Comparison of ENCODE assay signal across 16 cellular contexts in genomic region chr9:6229604-6230003, GRCh38. TPM values are rescaled to one million over a fixed set of nuclear protein-coding genes. Genes with fewer than 3 reads are reported as not detected.
DNase-seq lines count a peak whose midpoint lies in the region; ATAC-seq and TF ChIP-seq lines count a peak whose summit lies in the region.
"Had no signal": no experiment of that assay in that cellular context is flagged by ENCODE, and none has a peak within 500 bp of the region (broad histone marks: within the 10 kb centered on the region; RNA-seq: fewer than 3 reads in every experiment).

No MANE protein-coding gene starts in this region.

- peaks cover 0 to 3% (median 0%) of the 10 kb centered on the region in 11 donors for H3K9me3 Mint-ChIP-seq in naive thymus-derived CD4-positive, alpha-beta T cell
- H3K9me3 Mint-ChIP-seq: activated CD4-positive, alpha-beta memory T cell treated with anti-CD3 and anti-CD28 coated beads, Interleukin-2, amount 10 ng/mL, durations not matched to agents 7 days and 5 days had no signal

- no peak for ATAC-seq in Right ventricle myocardium inferior
- no peak for ATAC-seq in HG02571 (IDR thresholded peaks at IDR 0.05; ENCODE audit: unreplicated experiment)
- ATAC-seq in HG03342 (IDR thresholded peaks at IDR 0.05; ENCODE audit: unreplicated experiment): no peak
- no peak for ATAC-seq in naive thymus-derived CD4-positive, alpha-beta T cell
- ATAC-seq in HG03520 (IDR thresholded peaks at IDR 0.05; ENCODE audit: unreplicated experiment): no peak
- ATAC-seq: left lobe of liver, Panc1 had no signal

- H3K4me1 Mint-ChIP-seq in naive thymus-derived CD4-positive, alpha-beta T cell: no peaks in the 10 kb centered on the region
- H3K4me1 Mint-ChIP-seq: activated CD4-positive, alpha-beta memory T cell treated with anti-CD3 and anti-CD28 coated beads, Interleukin-2, amount 10 ng/mL, durations not matched to agents 7 days and 5 days had no signal

- H3K9me3 ChIP-seq in left ventricle myocardium inferior (replicated peaks) (no peaks in the 10 kb centered on the region), adipocyte (ENCODE audit: control insufficient read depth, low read length) (no peaks in the 10 kb centered on the region), hepatocyte (ENCODE audit: low read depth) (no peaks in the 10 kb centered on the region)
- no peaks in the 10 kb centered on the region for H3K9me3 ChIP-seq in naive thymus-derived CD4-positive, alpha-beta T cell (ENCODE audit: control insufficient read depth in 2 of 3, low read length in 3 of 3)
- H3K9me3 ChIP-seq: heart right ventricle had no signal

- H3K4me3 Mint-ChIP-seq in naive thymus-derived CD4-positive, alpha-beta T cell: no peak overlapping the region
- H3K4me3 Mint-ChIP-seq: activated CD4-positive, alpha-beta memory T cell treated with anti-CD3 and anti-CD28 coated beads, Interleukin-2, amount 10 ng/mL, durations not matched to agents 7 days and 5 days had no signal

- H3K27me3 Mint-ChIP-seq in naive thymus-derived CD4-positive, alpha-beta T cell: peaks cover 9 to 28% (median 12%) of the 10 kb centered on the region in 5 donors

- peaks cover 72% of the 10 kb centered on the region for H3K4me1 ChIP-seq in left ventricle myocardium inferior
- peaks cover 35% of the 10 kb centered on the region for H3K4me1 ChIP-seq in adipocyte (ENCODE audit: control insufficient read depth, insufficient read depth, low read length)
- peaks cover 11% of the 10 kb centered on the region for H3K4me1 ChIP-seq in hepatocyte (ENCODE audit: insufficient read depth)
- no peaks in the 10 kb centered on the region for H3K4me1 ChIP-seq in naive thymus-derived CD4-positive, alpha-beta T cell (ENCODE audit: control insufficient read depth in 2 of 2, insufficient read depth in 2 of 2, low read length in 2 of 2)

- peak overlapping the region; percentile 47 for H3K27ac ChIP-seq in left ventricle myocardium inferior (replicated peaks)
- H3K27ac ChIP-seq in hepatocyte: peak overlapping the region; percentile 70
- no peak overlapping the region for H3K27ac ChIP-seq in naive thymus-derived CD4-positive, alpha-beta T cell (ENCODE audit: low read depth, low read length)

- H3K4me3 ChIP-seq in left ventricle myocardium inferior: no peak overlapping the region
- H3K4me3 ChIP-seq in adipocyte (ENCODE audit: low read length): peak overlapping the region; percentile 37
- no peak overlapping the region for H3K4me3 ChIP-seq in hepatocyte
- H3K4me3 ChIP-seq in naive thymus-derived CD4-positive, alpha-beta T cell (ENCODE audit: low read length): no peak overlapping the region
- H3K4me3 ChIP-seq: heart right ventricle had no signal

- H3K9me2 ChIP-seq in hepatocyte (replicated peaks; ENCODE audit: insufficient read depth): no peaks in the 10 kb centered on the region

- POLR2A ChIA-PET in naive thymus-derived CD4-positive, alpha-beta T cell (lab: Charles Lee): no interaction called here

- no peak overlapping the region for H3K27ac Mint-ChIP-seq in naive thymus-derived CD4-positive, alpha-beta T cell
- H3K27ac Mint-ChIP-seq: activated CD4-positive, alpha-beta memory T cell treated with anti-CD3 and anti-CD28 coated beads, Interleukin-2, amount 10 ng/mL, durations not matched to agents 7 days and 5 days had no signal

- no peak overlapping the region for H2AFZ ChIP-seq in hepatocyte

- H4K20me1 ChIP-seq in hepatocyte (ENCODE audit: insufficient read depth, poor library complexity, severe bottlenecking): no peaks in the 10 kb centered on the region

- TF ChIP-seq CTCF in left ventricle myocardium inferior (IDR thresholded peaks at IDR 0.05; ENCODE audit: borderline replicate concordance) (no peak), hepatocyte (IDR thresholded peaks at IDR 0.05; ENCODE audit: poor library complexity) (no peak)

- no peaks in the 10 kb centered on the region for H3K27me3 ChIP-seq in left ventricle myocardium inferior (ENCODE audit: low read depth)
- no peaks in the 10 kb centered on the region for H3K27me3 ChIP-seq in adipocyte (replicated peaks; ENCODE audit: control insufficient read depth, insufficient read depth, low read length)
- no peaks in the 10 kb centered on the region for H3K27me3 ChIP-seq in hepatocyte
- no peaks in the 10 kb centered on the region for H3K27me3 ChIP-seq in naive thymus-derived CD4-positive, alpha-beta T cell (ENCODE audit: control insufficient read depth in 2 of 2, insufficient read depth in 2 of 2, low read length in 2 of 2)
- H3K27me3 ChIP-seq: heart right ventricle had no signal

- WGBS in hepatocyte (ENCODE audit: low lambda C conversion rate, missing lambda C conversion rate): 55% methylated on average over 1 of the region's 1 CpG

- CTCF ChIA-PET in naive thymus-derived CD4-positive, alpha-beta T cell (lab: Charles Lee): no interaction called here

- H3K79me2 ChIP-seq in hepatocyte: no peaks in the 10 kb centered on the region

- H3K36me3 Mint-ChIP-seq in naive thymus-derived CD4-positive, alpha-beta T cell: no peaks in the 10 kb centered on the region

- no peak overlapping the region for H3K9ac ChIP-seq in adipocyte (ENCODE audit: low read length)

- no peaks in the 10 kb centered on the region for H3K36me3 ChIP-seq in left ventricle myocardium inferior
- no peaks in the 10 kb centered on the region for H3K36me3 ChIP-seq in adipocyte (ENCODE audit: control insufficient read depth, insufficient read depth, low read length, severe bottlenecking)
- no peaks in the 10 kb centered on the region for H3K36me3 ChIP-seq in hepatocyte (replicated peaks; ENCODE audit: insufficient read depth, low read depth)
- H3K36me3 ChIP-seq in naive thymus-derived CD4-positive, alpha-beta T cell (ENCODE audit: control insufficient read depth in 2 of 3, insufficient read depth in 3 of 3, low read length in 3 of 3): no peaks in the 10 kb centered on the region
- H3K36me3 ChIP-seq: heart right ventricle had no signal

- intact Hi-C loops in left ventricle myocardium inferior (cut with micrococcal nuclease): no loop called here
- intact Hi-C loops in Right ventricle myocardium inferior (cut with DNase I): loop anchor here (10.0 kb wide), 1 partner anchor 45 kb away; no protein-coding TSS in a partner anchor
- intact Hi-C loops in naive thymus-derived CD4-positive, alpha-beta T cell (cut with micrococcal nuclease): no loop called here

- no peak for DNase-seq in left ventricle myocardium inferior
- DNase-seq in Right ventricle myocardium inferior (ENCODE audit: missing footprints): no peak
- no peak for DNase-seq in adipocyte (ENCODE audit: low read depth)
- peak; percentile 38 for DNase-seq in hepatocyte (ENCODE audit: low spot score)
- DNase-seq in naive thymus-derived CD4-positive, alpha-beta T cell: no peak
- DNase-seq: activated CD4-positive, alpha-beta memory T cell treated with anti-CD3 and anti-CD28 coated beads, Interleukin-2, amount 10 ng/mL, durations not matched to agents 7 days and 5 days; activated effector memory CD4-positive, alpha-beta T cell treated with Interleukin-2 at 50 U/mL for 16 hours; heart right ventricle; T1000 had no signal

- H3K4me2 ChIP-seq in hepatocyte: no peak overlapping the region

RNA-seq across cellular contexts. Expression of gene IL33, which starts 14.0 kb away (rescaled TPM):
- total RNA-seq in left ventricle myocardium inferior (27.1 TPM), Right ventricle myocardium inferior (29.6 TPM), hepatocyte (2.0 and 2.1 TPM in 2 replicates)
- 0.28 TPM in 1 of 2 replicates, not detected in the other for polyA plus RNA-seq in hepatocyte
- total RNA-seq in naive thymus-derived CD4-positive, alpha-beta T cell: not detected
- polyA plus RNA-seq in naive thymus-derived CD4-positive, alpha-beta T cell: not detected
- total RNA-seq: activated CD4-positive, alpha-beta memory T cell treated with anti-CD3 and anti-CD28 coated beads, Interleukin-2, amount 10 ng/mL, durations not matched to agents 7 days and 5 days; NCI-H460 had no signal
- polyA plus RNA-seq: neural cell had no signal
